20 cellular contexts compared by ENCODE assay signal in the genomic region with DNA sequence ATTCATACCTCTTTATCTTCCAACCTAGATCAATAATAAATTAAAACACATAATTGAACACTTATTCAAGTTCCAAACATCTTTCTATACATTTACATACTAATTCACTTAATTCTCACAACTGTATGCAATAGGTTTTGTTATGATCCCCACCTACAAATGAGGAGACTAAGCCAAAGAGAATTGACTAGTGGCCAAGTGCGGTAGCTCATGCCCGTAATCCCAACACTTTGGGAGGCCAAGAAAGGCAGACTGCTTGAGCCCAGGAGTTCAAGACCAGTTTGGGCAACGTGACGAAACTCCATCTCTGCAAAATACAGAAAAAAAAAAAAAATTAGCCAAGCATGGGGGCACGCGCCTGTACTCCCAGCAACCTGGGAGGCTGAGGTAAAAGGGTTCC. TPM values are rescaled to one million over a fixed set of nuclear protein-coding genes. Genes with fewer than 3 reads are reported as not detected.
DNase-seq lines count a peak whose midpoint lies in the region; ATAC-seq, FAIRE-seq and TF ChIP-seq lines count a peak whose summit lies in the region.
"Had no signal": no experiment of that assay in that cellular context is flagged by ENCODE, and none has a peak within 500 bp of the region (broad histone marks: within the 10 kb centered on the region; RNA-seq: fewer than 3 reads in every experiment).

No MANE protein-coding gene starts in this region.

- H3K27me3 ChIP-seq in DND-41 (ENCODE audit: insufficient read depth, low read length, poor library complexity) (no peaks in the 10 kb centered on the region), mesendoderm (ENCODE audit: insufficient read depth, low read length, poor library complexity) (no peaks in the 10 kb centered on the region)
- H3K27me3 ChIP-seq: dorsolateral prefrontal cortex, left lung had no signal

- H2AK5ac ChIP-seq in mesendoderm (ENCODE audit: low read length): no peak overlapping the region

- no peaks in the 10 kb centered on the region for H3K36me3 ChIP-seq in DND-41 (ENCODE audit: insufficient read depth, low read length)
- H3K36me3 ChIP-seq in mesendoderm (ENCODE audit: control insufficient read depth, insufficient read depth, low read length): no peaks in the 10 kb centered on the region
- H3K36me3 ChIP-seq: left lung, spleen had no signal

- no peak overlapping the region for H3K56ac ChIP-seq in mesendoderm (ENCODE audit: low read length)

- POLR2A ChIA-PET in HEK293T (lab: Yijun Ruan, JAX): interaction anchor here (0.9 kb wide), 1 partner anchor 409 kb away, joined by 3 read pairs; a partner anchor contains a TSS
- POLR2A ChIA-PET in WTC11 (lab: Charles Lee): interaction anchor here (0.6 kb wide), 1 partner anchor 49 kb away, joined by 3 read pairs; no protein-coding TSS in a partner anchor

- CTCF ChIA-PET in HEK293T (lab: Yijun Ruan, JAX): interaction anchor here (0.7 to 1.0 kb wide), 3 partner anchors 8 to 356 kb away, joined by 3 to 5 read pairs (median 4); no protein-coding TSS in a partner anchor
- CTCF ChIA-PET in WTC11 (lab: Charles Lee): interaction anchor here (0.5 to 1.8 kb wide), 18 partner anchors 8 to 352 kb away, joined by 3 to 7 read pairs (median 4); no protein-coding TSS in a partner anchor

- H3K79me1 ChIP-seq in mesendoderm (ENCODE audit: low read length): peaks cover 3% of the 10 kb centered on the region

- H4K20me1 ChIP-seq in DND-41 (ENCODE audit: insufficient read depth, low read length): no peaks in the 10 kb centered on the region

- H3K4me3 Mint-ChIP-seq in WTC11: no peak overlapping the region; the same call in 1 of the 2 replicates
- H3K4me3 Mint-ChIP-seq: stimulated activated naive CD8-positive, alpha-beta T cell treated with anti-CD3 and anti-CD28 coated beads, Interleukin-15, Interleukin-2, amounts not matched to agents 100 ng/mL and 50 ng/mL, for 24 hours had no signal

- TF ChIP-seq POLR2A in GM12892 (IDR thresholded peaks at IDR 0.05; ENCODE audit: low read depth, low read length): no peak

- H3K27ac Mint-ChIP-seq in WTC11: peak overlapping the region; percentile 58
- H3K27ac Mint-ChIP-seq: stimulated activated naive CD8-positive, alpha-beta T cell treated with anti-CD3 and anti-CD28 coated beads, Interleukin-15, Interleukin-2, amounts not matched to agents 100 ng/mL and 50 ng/mL, for 24 hours had no signal

- H3K4me1 ChIP-seq in DND-41 (ENCODE audit: insufficient read depth, low read length): no peaks in the 10 kb centered on the region
- H3K4me1 ChIP-seq in mesendoderm (ENCODE audit: control insufficient read depth, low read depth, low read length): peaks cover 2% of the 10 kb centered on the region
- H3K4me1 ChIP-seq: left lung, spleen had no signal

- no peak overlapping the region for H2BK15ac ChIP-seq in mesendoderm (replicated peaks; ENCODE audit: low read depth)

- H3K4ac ChIP-seq in mesendoderm (ENCODE audit: low read depth, low read length): no peak overlapping the region

- H3K27me3 Mint-ChIP-seq in WTC11 (ENCODE audit: low read depth): no peaks in the 10 kb centered on the region

- H3K4me3 ChIP-seq in DND-41 (ENCODE audit: low read depth in 1 of 2, low read length in 2 of 2) (no peak overlapping the region), mesendoderm (ENCODE audit: low read length) (no peak overlapping the region)
- H3K4me3 ChIP-seq: dorsolateral prefrontal cortex, left lung, spleen had no signal

- no peak for FAIRE-seq in GM12892 (lab: Jason Lieb, UNC)

- no peak overlapping the region for H2BK120ac ChIP-seq in mesendoderm (ENCODE audit: low read depth, low read length)

- H3K79me2 ChIP-seq in DND-41 (ENCODE audit: insufficient read depth, low read length): no peaks in the 10 kb centered on the region
- peaks cover 8% of the 10 kb centered on the region for H3K79me2 ChIP-seq in mesendoderm (ENCODE audit: control insufficient read depth, insufficient read depth, low read length)

- H3K4me1 Mint-ChIP-seq in WTC11: peaks cover 27% of the 10 kb centered on the region

- H3K9me3 Mint-ChIP-seq in WTC11: peaks cover 5% of the 10 kb centered on the region
- H3K9me3 Mint-ChIP-seq: stimulated activated naive CD8-positive, alpha-beta T cell treated with anti-CD3 and anti-CD28 coated beads, Interleukin-15, Interleukin-2, amounts not matched to agents 100 ng/mL and 50 ng/mL, for 24 hours had no signal

- no peak overlapping the region for H4K5ac ChIP-seq in mesendoderm (ENCODE audit: low read length)

- TF ChIP-seq CTCF in DND-41 (IDR thresholded peaks at IDR 0.05; ENCODE audit: borderline replicate concordance, extremely low read depth, low read length, poor library complexity, severe bottlenecking) (peak; percentile 39), WTC11 (IDR thresholded peaks at IDR 0.05) (peak; percentile 41; the same call in 1 of the 2 replicates)

- H3K18ac ChIP-seq in mesendoderm (ENCODE audit: low read length): no peak overlapping the region

- no peak overlapping the region for H2AFZ ChIP-seq in DND-41 (ENCODE audit: low read depth, low read length)

- WGBS in mesendoderm (ENCODE audit: extremely low coverage, insufficient coverage, low lambda C conversion rate): no CpG with 5 or more reads among the region's 6 CpGs

- H3K23ac ChIP-seq in mesendoderm (ENCODE audit: low read length): no peak overlapping the region

- no peak overlapping the region for H3K9ac ChIP-seq in DND-41 (ENCODE audit: low read depth, low read length)
- H3K9ac ChIP-seq in mesendoderm (ENCODE audit: low read length): no peak overlapping the region

- ATAC-seq in DND-41 (ENCODE audit: insufficient read depth, low read depth) (no peak), WTC11 (peak; percentile 87), HG02571 (IDR thresholded peaks at IDR 0.05; ENCODE audit: unreplicated experiment) (no peak)
- ATAC-seq: left lung had no signal

- no peaks in the 10 kb centered on the region for H3K9me3 ChIP-seq in DND-41 (ENCODE audit: insufficient read depth, low read length, severe bottlenecking)
- H3K9me3 ChIP-seq: left lung, spleen had no signal

- no peak overlapping the region for H4K8ac ChIP-seq in mesendoderm (ENCODE audit: low read depth, low read length)

- no peak for DNase-seq in DND-41
- peak; percentile 20 for DNase-seq in HEK293T (ENCODE audit: extremely low spot score)
- DNase-seq in WTC11 (ENCODE audit: low spot score): peak; percentile 38
- peak; percentile 65 for DNase-seq in mesendoderm
- DNase-seq in germinal center (ENCODE audit: low spot score): no peak
- no peak for DNase-seq in GM12892 (ENCODE audit: insufficient read length)
- no peak for DNase-seq in NCI-H1694 (lab: John Stamatoyannopoulos, UW)
- DNase-seq: activated CD4-positive, alpha-beta T cell treated with anti-CD3 and anti-CD28 coated beads for 1 hour; activated CD8-positive, alpha-beta memory T cell treated with anti-CD3 and anti-CD28 coated beads, Interleukin-2, amount 50 U/mL, for 4 hours; activated naive CD4-positive, alpha-beta T cell; Calu3; dorsolateral prefrontal cortex; left lung; NCI-H2107; NCI-H774; posterior cingulate gyrus; spleen; T-helper 1 cell had no signal

- H3K4me2 ChIP-seq in DND-41 (ENCODE audit: insufficient read depth, low read length) (no peak overlapping the region), mesendoderm (ENCODE audit: low read length) (no peak overlapping the region)

- H2BK5ac ChIP-seq in mesendoderm (ENCODE audit: low read length): no peak overlapping the region

- H3K27ac ChIP-seq in DND-41 (ENCODE audit: low read length) (no peak overlapping the region), mesendoderm (ENCODE audit: low read depth, low read length) (no peak overlapping the region)
- H3K27ac ChIP-seq: dorsolateral prefrontal cortex, left lung, spleen had no signal

- peaks cover 8% of the 10 kb centered on the region for H3K36me3 Mint-ChIP-seq in WTC11

TF ChIP-seq in HEK293T, 16 proteins besides CTCF, POLR2A, EP300 and RAD21:
- TF ChIP-seq FOXA1 (IDR thresholded peaks at IDR 0.05): no peak
- no peak for TF ChIP-seq ELF4 (IDR thresholded peaks at IDR 0.05)
- TF ChIP-seq NFRKB (IDR thresholded peaks at IDR 0.05): no peak
- no peak for TF ChIP-seq SP1 (IDR thresholded peaks at IDR 0.05)
- no peak for TF ChIP-seq SUZ12 (IDR thresholded peaks at IDR 0.05)
- no peak for TF ChIP-seq CTBP1 (IDR thresholded peaks at IDR 0.05; ENCODE audit: borderline replicate concordance)
- no peak for TF ChIP-seq ZNF384 (IDR thresholded peaks at IDR 0.05)

TF ChIP-seq in WTC11, 78 proteins besides CTCF, POLR2A, EP300 and RAD21 (continues in another document):
- TF ChIP-seq JAZF1 (CRISPR knock-in tag; IDR thresholded peaks at IDR 0.05): no peak
- no peak for TF ChIP-seq NFE2L1 (CRISPR knock-in tag; IDR thresholded peaks at IDR 0.05)
- TF ChIP-seq, protein P1, sequence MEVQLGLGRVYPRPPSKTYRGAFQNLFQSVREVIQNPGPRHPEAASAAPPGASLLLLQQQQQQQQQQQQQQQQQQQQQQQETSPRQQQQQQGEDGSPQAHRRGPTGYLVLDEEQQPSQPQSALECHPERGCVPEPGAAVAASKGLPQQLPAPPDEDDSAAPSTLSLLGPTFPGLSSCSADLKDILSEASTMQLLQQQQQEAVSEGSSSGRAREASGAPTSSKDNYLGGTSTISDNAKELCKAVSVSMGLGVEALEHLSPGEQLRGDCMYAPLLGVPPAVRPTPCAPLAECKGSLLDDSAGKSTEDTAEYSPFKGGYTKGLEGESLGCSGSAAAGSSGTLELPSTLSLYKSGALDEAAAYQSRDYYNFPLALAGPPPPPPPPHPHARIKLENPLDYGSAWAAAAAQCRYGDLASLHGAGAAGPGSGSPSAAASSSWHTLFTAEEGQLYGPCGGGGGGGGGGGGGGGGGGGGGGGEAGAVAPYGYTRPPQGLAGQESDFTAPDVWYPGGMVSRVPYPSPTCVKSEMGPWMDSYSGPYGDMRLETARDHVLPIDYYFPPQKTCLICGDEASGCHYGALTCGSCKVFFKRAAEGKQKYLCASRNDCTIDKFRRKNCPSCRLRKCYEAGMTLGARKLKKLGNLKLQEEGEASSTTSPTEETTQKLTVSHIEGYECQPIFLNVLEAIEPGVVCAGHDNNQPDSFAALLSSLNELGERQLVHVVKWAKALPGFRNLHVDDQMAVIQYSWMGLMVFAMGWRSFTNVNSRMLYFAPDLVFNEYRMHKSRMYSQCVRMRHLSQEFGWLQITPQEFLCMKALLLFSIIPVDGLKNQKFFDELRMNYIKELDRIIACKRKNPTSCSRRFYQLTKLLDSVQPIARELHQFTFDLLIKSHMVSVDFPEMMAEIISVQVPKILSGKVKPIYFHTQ (CRISPR knock-in tag; IDR thresholded peaks at IDR 0.05): no peak
- TF ChIP-seq MXD4 (CRISPR knock-in tag; IDR thresholded peaks at IDR 0.05; ENCODE audit: borderline replicate concordance): no peak
- TF ChIP-seq ZBTB21 (CRISPR knock-in tag; IDR thresholded peaks at IDR 0.05; ENCODE audit: borderline replicate concordance): no peak
- no peak for TF ChIP-seq GTF2I (CRISPR knock-in tag; conservative IDR thresholded peaks at IDR 0.05)

RNA-seq across cellular contexts. Expression of a gene that starts 36.8 kb away (rescaled TPM):
- 12.9 to 15.5 TPM (median 13.1 TPM) in 3 replicates for total RNA-seq in WTC11 (2021)
- 1.00 TPM for polyA plus RNA-seq in mesendoderm (2013, experiment 1 of 2)
- polyA plus RNA-seq in mesendoderm (2013, experiment 2 of 2): 1.1 TPM
- polyA plus RNA-seq in GM12892 (2012; ENCODE audit: missing spikeins): 0.06 TPM
- polyA plus RNA-seq: spleen had no signal

Comparison
In these comparisons a context has a peak if more than half of its experiments do, and no peak if none do; other contexts are left out.
1. DNase-seq: peak in HEK293T (single experiment), WTC11 (single experiment) and mesendoderm (single experiment); none in DND-41 (single experiment), germinal center (single experiment), GM12892 (single experiment) and NCI-H1694 (single experiment).